In the genomic region with DNA sequence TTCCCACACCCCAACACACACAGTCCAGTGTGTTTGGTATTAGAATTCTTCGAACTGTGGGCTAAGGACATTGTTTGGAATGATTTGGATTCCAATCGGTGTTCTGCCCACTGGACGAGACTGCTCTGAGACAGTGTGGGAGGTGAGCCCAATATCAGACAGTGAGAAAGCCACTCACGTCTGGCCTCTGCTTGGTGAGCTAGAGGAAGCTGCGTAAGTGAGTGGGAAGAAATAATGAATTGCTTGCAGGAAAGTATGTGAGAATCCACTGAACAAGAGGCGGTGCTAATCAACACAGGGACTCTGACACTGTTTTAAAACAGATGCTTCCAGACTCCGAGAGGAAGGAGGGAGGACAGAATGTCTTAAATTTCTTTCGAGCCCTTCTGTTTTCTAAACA, we compare ENCODE assay signal across 10 cellular contexts.
DNase-seq lines count a peak whose midpoint lies in the region; ATAC-seq and TF ChIP-seq lines count a peak whose summit lies in the region.
"Had no signal": no experiment of that assay in that cellular context is flagged by ENCODE, and none has a peak within 500 bp of the region (broad histone marks: within the 10 kb centered on the region; RNA-seq: fewer than 3 reads in every experiment).

No MANE protein-coding gene starts in this region.

- H3K36me3 ChIP-seq in lung (ENCODE audit: control insufficient read depth in 2 of 2, insufficient read depth in 2 of 2, low read length in 2 of 2) = no peaks in the 10 kb centered on the region
- no peaks in the 10 kb centered on the region for H3K36me3 ChIP-seq in thoracic aorta
- H3K36me3 ChIP-seq in PC-9 (ENCODE audit: low read depth) = no peaks in the 10 kb centered on the region
- H3K36me3 ChIP-seq: MG63 had no signal

- H3K4me1 ChIP-seq in lung (ENCODE audit: control insufficient read depth in 2 of 2, insufficient read depth in 2 of 2, low read length in 2 of 2) (peaks cover 0 to 7% of the 10 kb centered on the region in 2 donors), thoracic aorta (ENCODE audit: control insufficient read depth in 1 of 2, low read depth in 2 of 2) (peaks cover 0 to 4% of the 10 kb centered on the region in 2 donors), PC-9 (replicated peaks; ENCODE audit: insufficient read depth) (no peaks in the 10 kb centered on the region)

- H3K4me3 ChIP-seq in dorsolateral prefrontal cortex (peak overlapping the region in 38 of 59 donors; percentile 4 to 53 (median 26)), lung (no peak overlapping the region), thoracic aorta (peak overlapping the region; percentile 15), PC-9 (no peak overlapping the region)
- H3K4me3 ChIP-seq: MG63 had no signal

- BruUV-seq in PC-9 (replicated peaks; lab: Mats Ljungman, UMichigan) = no TSS peak

- WGBS in lung, 2 donors = 58 to 76% methylated on average over 8 of the region's 8 CpGs

- POLR2A ChIA-PET in PC-9 (lab: Charles Lee; ENCODE audit: unreplicated experiment) = no interaction called here

- no peak overlapping the region for H3K4me2 ChIP-seq in PC-9

- intact Hi-C loops in dorsolateral prefrontal cortex (cut with DNase I) = no loop called here
- intact Hi-C loops in PC-9 (cut with micrococcal nuclease; ENCODE audit: unreplicated experiment) = no loop called here

- no peak overlapping the region for H2AFZ ChIP-seq in PC-9

- ATAC-seq in lung (ENCODE audit: insufficient read depth, low FRiP score) = peak; percentile 27
- ATAC-seq in thoracic aorta (ENCODE audit: insufficient number of reproducible peaks, low FRiP score, low read depth) = no peak
- no peak for ATAC-seq in HG02759 (IDR thresholded peaks at IDR 0.05; ENCODE audit: unreplicated experiment)

- H4K20me1 ChIP-seq in PC-9 (ENCODE audit: insufficient read depth) = no peaks in the 10 kb centered on the region

- CTCF ChIA-PET in PC-9 (lab: Charles Lee) = no interaction called here

- no peaks in the 10 kb centered on the region for H3K79me2 ChIP-seq in PC-9 (ENCODE audit: low read depth)

- no peak for TF ChIP-seq CTCF in dorsolateral prefrontal cortex (IDR thresholded peaks at IDR 0.05 in 54 of 56, conservative IDR thresholded peaks at IDR 0.05 in 2 of 56; ENCODE audit: low read depth in 1 of 56, partially characterized antibody in 56 of 56)
- no peak for TF ChIP-seq CTCF in lung (IDR thresholded peaks at IDR 0.05; ENCODE audit: control extremely low read depth, extremely low read depth)
- TF ChIP-seq CTCF in thoracic aorta (IDR thresholded peaks at IDR 0.05) = no peak
- TF ChIP-seq CTCF in PC-9 (conservative IDR thresholded peaks at IDR 0.05) = no peak

- DNase-seq in HCEC 1CT = peak; percentile 39
- DNase-seq in dorsolateral prefrontal cortex = no peak
- no peak for DNase-seq in lung (ENCODE audit: low spot score)
- DNase-seq in thoracic aorta (ENCODE audit: low spot score) = no peak
- no peak for DNase-seq in PC-9
- no peak for DNase-seq in AML-193 (lab: John Stamatoyannopoulos, UW)
- DNase-seq: activated CD4-positive, CD25-positive, alpha-beta regulatory T cell; DMS53; MG63 had no signal

- no peaks in the 10 kb centered on the region for H3F3A ChIP-seq in PC-9 (ENCODE audit: insufficient read depth, low read depth)

- no peaks in the 10 kb centered on the region for H3K9me2 ChIP-seq in PC-9 (ENCODE audit: insufficient read depth)

- H3K9me3 ChIP-seq in lung (ENCODE audit: control insufficient read depth in 2 of 2, insufficient read depth in 1 of 2, low read length in 1 of 2) (no peaks in the 10 kb centered on the region), thoracic aorta (no peaks in the 10 kb centered on the region), PC-9 (ENCODE audit: insufficient read depth, low read depth) (no peaks in the 10 kb centered on the region)
- H3K9me3 ChIP-seq: MG63 had no signal

- no peaks in the 10 kb centered on the region for H3K27me3 ChIP-seq in dorsolateral prefrontal cortex
- H3K27me3 ChIP-seq in lung (ENCODE audit: control insufficient read depth, insufficient read depth) = no peaks in the 10 kb centered on the region
- H3K27me3 ChIP-seq in thoracic aorta (replicated peaks; ENCODE audit: insufficient read depth) = no peaks in the 10 kb centered on the region
- no peaks in the 10 kb centered on the region for H3K27me3 ChIP-seq in PC-9 (ENCODE audit: insufficient read depth, low read depth)
- H3K27me3 ChIP-seq: MG63 had no signal

- H3K27ac ChIP-seq in dorsolateral prefrontal cortex (no peak overlapping the region), lung (ENCODE audit: low read depth in 1 of 2, low read length in 1 of 2) (peak overlapping the region in 1 of 2 donors; percentile 78), thoracic aorta (no peak overlapping the region), PC-9 (no peak overlapping the region)

Comparison
In these comparisons a context has a peak if more than half of its experiments do, and no peak if none do; other contexts are left out.
1. H3K4me3 ChIP-seq: peak in dorsolateral prefrontal cortex (38 of 59) and thoracic aorta (single experiment); none in lung (single experiment) and PC-9 (single experiment).